ENCODE assay signal across 16 cellular contexts in the genomic region with DNA sequence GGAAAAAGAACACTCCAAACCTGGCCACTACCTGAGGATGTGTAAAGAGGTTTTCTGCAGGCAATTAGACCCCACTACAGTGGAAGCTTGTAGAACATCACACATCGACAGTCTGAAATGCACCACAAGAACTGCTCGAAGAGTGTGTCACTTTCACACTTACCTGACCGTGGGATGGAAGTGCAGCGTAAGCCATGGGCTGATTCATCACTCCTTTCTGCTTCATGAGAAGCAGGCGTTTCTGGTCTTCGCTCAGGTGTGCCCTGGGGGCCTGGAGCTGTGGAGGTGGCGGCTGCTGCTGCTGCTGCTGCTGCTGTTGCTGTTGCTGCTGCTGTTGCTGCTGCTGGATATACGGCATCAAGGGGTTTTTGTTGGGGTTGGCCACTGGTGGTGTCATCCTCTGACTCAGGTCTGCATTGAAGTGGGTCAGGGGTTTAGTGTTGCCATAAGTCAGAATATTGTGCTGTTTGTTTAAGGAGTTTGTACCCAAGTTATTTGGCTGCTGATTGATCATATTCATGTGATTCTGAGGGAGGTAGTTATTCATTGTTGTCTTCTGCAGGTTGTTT.
DNase-seq lines count a peak whose midpoint lies in the region; ATAC-seq and TF ChIP-seq lines count a peak whose summit lies in the region.
"Had no signal": no experiment of that assay in that cellular context is flagged by ENCODE, and none has a peak within 500 bp of the region (broad histone marks: within the 10 kb centered on the region; RNA-seq: fewer than 3 reads in every experiment).

No MANE protein-coding gene starts in this region.

- no peak for TF ChIP-seq CTCF in neural progenitor cell (IDR thresholded peaks at IDR 0.05)

- peaks cover 12% of the 10 kb centered on the region for H3F3A ChIP-seq in neural progenitor cell (ENCODE audit: low read depth)

- DNase-seq in ELF-1 (ENCODE audit: low read depth, low spot score), result peak; percentile 84
- DNase-seq in Karpas-422, result no peak
- no peak for DNase-seq in neural progenitor cell (ENCODE audit: low spot score)
- DNase-seq in UCSD-AML1 (lab: John Stamatoyannopoulos, UW; ENCODE audit: unreplicated experiment), result no peak
- DNase-seq in activated effector memory CD4-positive, alpha-beta T cell treated with Interleukin-2 at 50 U/mL for 16 hours, result no peak
- DNase-seq: colonic mucosa; DMS 273 treated with DMSO at 0.1 percent for 48 hours; erythroblast; MG63; NCI-H524 treated with DMSO at 0.1 percent for 48 hours; sigmoid colon; stimulated activated CD4-positive, alpha-beta T cell treated with anti-CD3 and anti-CD28 coated beads, Interleukin-2, amount 100 ng/mL, for 48 hours had no signal

- H3K4me1 ChIP-seq in Karpas-422 (ENCODE audit: low read length) (peaks cover 59% of the 10 kb centered on the region), esophagus (ENCODE audit: control insufficient read depth in 2 of 2, insufficient read depth in 2 of 2, low read length in 1 of 2) (peaks cover 0 to 13% of the 10 kb centered on the region in 2 donors), neural progenitor cell (peaks cover 37% of the 10 kb centered on the region)
- H3K4me1 ChIP-seq: colonic mucosa had no signal

- WGBS in esophagus, 2 donors, result 48 to 63% methylated on average over 8 of the region's 8 CpGs

- H3K9me3 ChIP-seq in Karpas-422 (ENCODE audit: low read length) (no peaks in the 10 kb centered on the region), esophagus (ENCODE audit: control insufficient read depth in 2 of 2, insufficient read depth in 1 of 2, low read depth in 1 of 2, low read length in 1 of 2) (no peaks in the 10 kb centered on the region), neural progenitor cell (ENCODE audit: low read depth) (no peaks in the 10 kb centered on the region)
- H3K9me3 ChIP-seq: colonic mucosa, MG63, sigmoid colon, thoracic aorta had no signal

- peaks cover 46% of the 10 kb centered on the region for H3K79me2 ChIP-seq in Karpas-422 (ENCODE audit: low read length)
- H3K79me2 ChIP-seq in neural progenitor cell (ENCODE audit: low read depth), result peaks cover 5% of the 10 kb centered on the region

- peak overlapping the region; percentile 16 for H3K27ac Mint-ChIP-seq in neural progenitor cell

- no peaks in the 10 kb centered on the region for H3K9me2 ChIP-seq in Karpas-422 (replicated peaks; ENCODE audit: insufficient read depth, low read length)

- H3K4me1 Mint-ChIP-seq in neural progenitor cell, result peaks cover 32% of the 10 kb centered on the region

- H3K36me3 ChIP-seq in Karpas-422 (ENCODE audit: insufficient read depth, low read length) (no peaks in the 10 kb centered on the region), esophagus (ENCODE audit: control insufficient read depth in 2 of 2, insufficient read depth in 2 of 2, low read length in 1 of 2) (no peaks in the 10 kb centered on the region), neural progenitor cell (no peaks in the 10 kb centered on the region)
- H3K36me3 ChIP-seq: colonic mucosa, MG63, thoracic aorta had no signal

- H3K27ac ChIP-seq in Karpas-422 (ENCODE audit: low read length), result peak overlapping the region; percentile 85
- peak overlapping the region; percentile 76 to 86 for H3K27ac ChIP-seq in esophagus (ENCODE audit: low read depth in 2 of 2, low read length in 1 of 2)
- no peak overlapping the region for H3K27ac ChIP-seq in neural progenitor cell
- H3K27ac ChIP-seq: colonic mucosa, sigmoid colon, thoracic aorta had no signal

- H3K9ac ChIP-seq in Karpas-422 (ENCODE audit: low read length) (peak overlapping the region; percentile 52), neural progenitor cell (no peak overlapping the region)
- H3K9ac ChIP-seq: BLaER1 treated with 17β-estradiol and CSF1 and Interleukin-3, amounts not matched to agents 10 nM and 100 nM had no signal

- peaks cover 15% of the 10 kb centered on the region for H3K36me3 Mint-ChIP-seq in neural progenitor cell

- H3K4me2 ChIP-seq in Karpas-422 (ENCODE audit: low read depth, low read length, poor library complexity, severe bottlenecking), result peak overlapping the region; percentile 64
- H3K4me2 ChIP-seq in neural progenitor cell, result no peak overlapping the region

- no peaks in the 10 kb centered on the region for H4K20me1 ChIP-seq in Karpas-422 (ENCODE audit: insufficient read depth, low read depth, low read length)
- peaks cover 3% of the 10 kb centered on the region for H4K20me1 ChIP-seq in neural progenitor cell (ENCODE audit: low read depth)

- H3K27me3 ChIP-seq in Karpas-422 (ENCODE audit: low read length), result no peaks in the 10 kb centered on the region
- H3K27me3 ChIP-seq in esophagus (ENCODE audit: control insufficient read depth in 1 of 2, insufficient read depth in 2 of 2, low read length in 2 of 2), result no peaks in the 10 kb centered on the region
- H3K27me3 ChIP-seq in neural progenitor cell, result no peaks in the 10 kb centered on the region
- H3K27me3 ChIP-seq: BLaER1 treated with 17β-estradiol and CSF1 and Interleukin-3, amounts not matched to agents 10 nM and 100 nM; colonic mucosa; MG63; sigmoid colon had no signal

- H2AFZ ChIP-seq in Karpas-422 (ENCODE audit: low read length) (no peak overlapping the region), neural progenitor cell (replicated peaks) (no peak overlapping the region)

- peak overlapping the region; percentile 27 for H3K4me3 Mint-ChIP-seq in neural progenitor cell

- peak overlapping the region; percentile 46; the same call in 1 of the 2 replicates for H3K4me3 ChIP-seq in Karpas-422 (ENCODE audit: low read length)
- H3K4me3 ChIP-seq in esophagus (ENCODE audit: low read depth in 1 of 2, low read length in 2 of 2), result no peak overlapping the region
- no peak overlapping the region for H3K4me3 ChIP-seq in neural progenitor cell
- H3K4me3 ChIP-seq: colonic mucosa, MG63, sigmoid colon, thoracic aorta had no signal

- ATAC-seq in GM18502 (IDR thresholded peaks at IDR 0.05; ENCODE audit: poor library complexity, unreplicated experiment), result no peak

- H3K27me3 Mint-ChIP-seq in neural progenitor cell (ENCODE audit: insufficient read depth, low read depth), result no peaks in the 10 kb centered on the region

- H3K9me3 Mint-ChIP-seq in neural progenitor cell, result no peaks in the 10 kb centered on the region
